ENCODE assay signal across 11 cellular contexts in genomic region chr18:57519668-57520424, GRCh38.
"Had no signal": no experiment of that assay in that cellular context is flagged by ENCODE, and none has a peak within 500 bp of the region (broad histone marks: within the 10 kb centered on the region; RNA-seq: fewer than 3 reads in every experiment).

No MANE protein-coding gene starts in this region.

- H3K4me1 ChIP-seq: adrenal gland, tibial nerve had no signal

- H3K79me2 ChIP-seq: hepatocyte had no signal

- H3K4me2 ChIP-seq: hepatocyte had no signal

- H3K27me3 ChIP-seq: adrenal gland, hepatocyte, tibial nerve had no signal

- H3K27ac ChIP-seq: adrenal gland, hepatocyte, tibial nerve had no signal

- H3K4me3 ChIP-seq: adrenal gland, hepatocyte, lung, tibial nerve had no signal

- ATAC-seq: activated T-cell treated with anti-CD3 and anti-CD28 coated beads, Interleukin-2, amount 50 U/mL, for 72 hours; left cardiac atrium had no signal

- DNase-seq: activated CD4-positive, alpha-beta T cell treated with anti-CD3 and anti-CD28 coated beads, Interleukin-2, amount 50 U/mL, for 4 hours; activated effector memory CD4-positive, alpha-beta T cell treated with anti-CD3 and anti-CD28 coated beads, Interleukin-2, amount 50 U/mL, for 16 hours; activated naive CD4-positive, alpha-beta T cell treated with anti-CD3 and anti-CD28 coated beads, Interleukin-2, amount 50 U/mL, for 16 hours; activated T-cell treated with anti-CD3 and anti-CD28 coated beads, Interleukin-2, amount 50 U/mL, for 72 hours; adrenal gland; effector CD4-positive, alpha-beta T cell; left cardiac atrium; T-helper 2 cell had no signal

- H3K36me3 ChIP-seq: adrenal gland, tibial nerve had no signal
